8 cellular contexts compared by ENCODE assay signal in the genomic region with DNA sequence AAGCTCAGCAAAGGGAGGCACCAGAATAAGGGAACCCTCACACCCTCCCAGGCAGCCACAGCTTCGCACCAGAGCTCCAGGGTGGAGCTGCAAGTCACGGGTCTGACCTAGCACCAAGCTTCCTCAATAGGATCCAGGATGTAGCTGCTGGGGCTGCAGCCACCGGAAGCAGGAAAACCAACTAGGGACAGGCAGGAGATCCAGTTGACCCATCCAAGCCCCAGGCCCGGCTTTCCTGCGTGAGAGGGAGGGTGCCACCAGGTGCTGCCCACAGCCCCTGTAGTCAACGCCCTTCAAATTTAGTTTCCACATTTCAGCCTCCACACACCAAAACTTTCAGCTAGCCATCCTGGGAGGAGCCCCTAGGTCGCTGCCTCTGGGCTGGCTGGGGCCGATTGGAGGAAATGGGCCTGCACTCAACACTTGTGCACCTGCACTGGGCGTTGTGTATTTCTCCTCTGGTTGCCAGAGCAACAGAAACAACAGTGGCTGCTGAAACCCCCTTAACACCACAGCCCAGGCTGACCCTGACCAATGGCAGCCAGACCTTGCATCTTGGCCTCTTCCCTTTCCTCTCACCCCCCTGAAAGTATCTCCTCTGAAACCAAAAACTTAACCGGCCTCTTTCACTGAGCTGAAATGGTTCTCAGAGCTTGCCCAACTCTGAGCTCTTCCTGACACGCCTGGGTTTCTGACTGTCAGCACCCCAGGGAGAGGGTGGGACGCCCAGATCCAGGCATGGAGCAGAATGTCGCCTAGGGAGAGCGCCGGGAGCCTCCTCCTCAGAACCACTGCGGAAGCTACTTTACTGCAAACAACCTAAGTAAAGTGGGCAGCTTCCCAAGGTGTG.
A peak's percentile ranks its signal among the peaks of the same experiment; 100 is the strongest.
DNase-seq lines count a peak whose midpoint lies in the region; ATAC-seq and TF ChIP-seq lines count a peak whose summit lies in the region.

No MANE protein-coding gene starts in this region.

- no peaks in the 10 kb centered on the region for H3K9me3 Mint-ChIP-seq in activated CD8-positive, alpha-beta memory T cell treated with anti-CD3 and anti-CD28 coated beads, Interleukin-2, amount 10 ng/mL, durations not matched to agents 7 days and 5 days (ENCODE audit: low read depth)
- no peaks in the 10 kb centered on the region for H3K9me3 Mint-ChIP-seq in immature natural killer cell

- H3K4me3 Mint-ChIP-seq in activated CD8-positive, alpha-beta memory T cell treated with anti-CD3 and anti-CD28 coated beads, Interleukin-2, amount 10 ng/mL, durations not matched to agents 7 days and 5 days, result no peak overlapping the region
- H3K4me3 Mint-ChIP-seq in immature natural killer cell, result peak overlapping the region in 4 of 5 donors; percentile 0 to 55 (median 30)

- H3K27me3 Mint-ChIP-seq in activated CD8-positive, alpha-beta memory T cell treated with anti-CD3 and anti-CD28 coated beads, Interleukin-2, amount 10 ng/mL, durations not matched to agents 7 days and 5 days, result peaks cover 10% of the 10 kb centered on the region
- peaks cover 2 to 5% (median 5%) of the 10 kb centered on the region in 3 donors for H3K27me3 Mint-ChIP-seq in immature natural killer cell (ENCODE audit: low read depth in 3 of 3)

- no peaks in the 10 kb centered on the region for H3K36me3 Mint-ChIP-seq in activated CD8-positive, alpha-beta memory T cell treated with anti-CD3 and anti-CD28 coated beads, Interleukin-2, amount 10 ng/mL, durations not matched to agents 7 days and 5 days
- no peaks in the 10 kb centered on the region for H3K36me3 Mint-ChIP-seq in immature natural killer cell

- H3K27ac Mint-ChIP-seq in activated CD8-positive, alpha-beta memory T cell treated with anti-CD3 and anti-CD28 coated beads, Interleukin-2, amount 10 ng/mL, durations not matched to agents 7 days and 5 days, result peak overlapping the region; percentile 64
- peak overlapping the region; percentile 19 to 91 (median 76) for H3K27ac Mint-ChIP-seq in immature natural killer cell

- intact Hi-C loops in tibial artery (cut with DNase I; ENCODE audit: low total_unique reads), result no loop called here

- CTCF ChIA-PET in activated CD8-positive, alpha-beta memory T cell treated with anti-CD3 and anti-CD28 coated beads, Interleukin-2, amount 10 ng/mL, durations not matched to agents 7 days and 5 days (lab: Charles Lee), result interaction anchor here (1.0 kb wide), 1 partner anchor 249 kb away, joined by 3 read pairs; no protein-coding TSS in a partner anchor

- H3K9me3 ChIP-seq in tibial artery, result peaks cover 0 to 10% (median 0%) of the 10 kb centered on the region in 3 donors

- ATAC-seq in GM19452 (IDR thresholded peaks at IDR 0.05; ENCODE audit: unreplicated experiment) (peak; percentile 99), HG03442 (IDR thresholded peaks at IDR 0.05; ENCODE audit: unreplicated experiment) (peak; percentile 99)
- ATAC-seq in activated CD8-positive, alpha-beta memory T cell treated with anti-CD3 and anti-CD28 coated beads, Interleukin-2, amount 10 ng/mL, durations not matched to agents 7 days and 5 days, result peak; percentile 88

- no peaks in the 10 kb centered on the region for H3K36me3 ChIP-seq in tibial artery

- H3K27ac ChIP-seq in tibial artery, result no peak overlapping the region

- no peak for TF ChIP-seq CTCF in tibial artery (IDR thresholded peaks at IDR 0.05)

- H3K4me1 ChIP-seq in tibial artery, result peaks cover 0 to 18% (median 10%) of the 10 kb centered on the region in 4 donors

- peaks cover 23% of the 10 kb centered on the region for H3K4me1 Mint-ChIP-seq in activated CD8-positive, alpha-beta memory T cell treated with anti-CD3 and anti-CD28 coated beads, Interleukin-2, amount 10 ng/mL, durations not matched to agents 7 days and 5 days
- H3K4me1 Mint-ChIP-seq in immature natural killer cell, result peaks cover 30 to 37% of the 10 kb centered on the region in 2 donors

- no peak overlapping the region for H3K4me3 ChIP-seq in tibial artery

- no peaks in the 10 kb centered on the region for H3K27me3 ChIP-seq in tibial artery

- peak; percentile 63 for DNase-seq in COR-L47 (lab: John Stamatoyannopoulos, UW)
- DNase-seq in activated CD8-positive, alpha-beta memory T cell treated with anti-CD3 and anti-CD28 coated beads, Interleukin-2, amount 10 ng/mL, durations not matched to agents 7 days and 5 days, result peak; percentile 78
- DNase-seq in immature natural killer cell, result peak; percentile 73 to 81 (median 75)
- DNase-seq in tibial artery, result peak; percentile 60 to 68
- DNase-seq in NCI-H524 treated with DMSO at 0.1 percent for 48 hours (lab: John Stamatoyannopoulos, UW), result no peak
- DNase-seq in KG1 (lab: John Stamatoyannopoulos, UW), result no peak

Comparison
In these comparisons a context has a peak if more than half of its experiments do, and no peak if none do; other contexts are left out.
1. DNase-seq: peak in COR-L47 (single experiment), activated CD8-positive, alpha-beta memory T cell treated with anti-CD3 and anti-CD28 coated beads, Interleukin-2, amount 10 ng/mL, durations not matched to agents 7 days and 5 days (single experiment), immature natural killer cell (3 of 3) and tibial artery (2 of 2); none in NCI-H524 treated with DMSO at 0.1 percent for 48 hours (single experiment) and KG1 (single experiment).
2. Peak in every context shown above with its lines, with median percentiles within 50 percentile points of each other: ATAC-seq.